Comparison of ENCODE assay signal across 8 cellular contexts in genomic region chr17:62064029-62064790, GRCh38. TPM values are rescaled to one million over a fixed set of nuclear protein-coding genes. Genes with fewer than 3 reads are reported as not detected.
DNase-seq lines count a peak whose midpoint lies in the region; ATAC-seq and TF ChIP-seq lines count a peak whose summit lies in the region.

No MANE protein-coding gene starts in this region.

- H3K27me3 ChIP-seq in body of pancreas (no peaks in the 10 kb centered on the region), liver (ENCODE audit: control insufficient read depth in 4 of 4, insufficient read depth in 4 of 4, low read length in 3 of 4) (no peaks in the 10 kb centered on the region), tibial artery (no peaks in the 10 kb centered on the region)

- TF ChIP-seq RAD21 in liver (IDR thresholded peaks at IDR 0.05) = no peak

- peak overlapping the region; percentile 69 to 92 for H3K9ac ChIP-seq in liver (ENCODE audit: low read depth in 1 of 2, low read length in 2 of 2)

- no peak for ATAC-seq in body of pancreas
- ATAC-seq in HG02571 (IDR thresholded peaks at IDR 0.05; ENCODE audit: unreplicated experiment) = no peak
- ATAC-seq in GM21390 (IDR thresholded peaks at IDR 0.05; ENCODE audit: unreplicated experiment) = no peak

- intact Hi-C loops in body of pancreas (cut with DNase I) = no loop called here
- intact Hi-C loops in tibial artery (cut with DNase I; ENCODE audit: low total_unique reads) = no loop called here

- H3K27ac ChIP-seq in body of pancreas = peak overlapping the region; percentile 91 to 98 (median 94)
- H3K27ac ChIP-seq in liver (ENCODE audit: low read depth in 1 of 2, low read length in 2 of 2) = peak overlapping the region; percentile 86 to 100
- H3K27ac ChIP-seq in tibial artery = peak overlapping the region; percentile 93 to 98

- H3K9me3 ChIP-seq in body of pancreas (no peaks in the 10 kb centered on the region), liver (ENCODE audit: control insufficient read depth in 4 of 4, low read length in 3 of 4) (no peaks in the 10 kb centered on the region), tibial artery (no peaks in the 10 kb centered on the region)

- WGBS in body of pancreas, 2 donors = 1% methylated on average over 5 of the region's 5 CpGs
- WGBS in liver = under 1% methylated on average over 5 of the region's 5 CpGs

- H3K36me3 ChIP-seq in body of pancreas (replicated peaks in 1 of 2; ENCODE audit: insufficient read depth in 1 of 2, low read depth in 2 of 2) (no peaks in the 10 kb centered on the region), liver (ENCODE audit: control insufficient read depth in 4 of 4, insufficient read depth in 3 of 4, low read depth in 1 of 4, low read length in 3 of 4) (no peaks in the 10 kb centered on the region), tibial artery (peaks cover 0 to 9% (median 4%) of the 10 kb centered on the region in 3 donors)

- peak overlapping the region; percentile 100 for H3K4me3 ChIP-seq in GM08714 (ENCODE audit: low read length)
- H3K4me3 ChIP-seq in body of pancreas = peak overlapping the region; percentile 68 to 70
- H3K4me3 ChIP-seq in liver (ENCODE audit: low read depth in 1 of 3, low read length in 3 of 3) = peak overlapping the region; percentile 82 to 98 (median 86)
- peak overlapping the region; percentile 68 to 99 for H3K4me3 ChIP-seq in tibial artery

- DNase-seq in M059J (ENCODE audit: low read depth) = peak; percentile 53
- DNase-seq in body of pancreas = peak in 2 of 4 donors; percentile 25 to 37
- no peak for DNase-seq in tibial artery
- no peak for DNase-seq in NCI-H2029 (lab: John Stamatoyannopoulos, UW)

- no peak for TF ChIP-seq POLR2A in body of pancreas (IDR thresholded peaks at IDR 0.05)

- TF ChIP-seq CTCF in body of pancreas (IDR thresholded peaks at IDR 0.05) = no peak
- no peak for TF ChIP-seq CTCF in liver (IDR thresholded peaks at IDR 0.05; ENCODE audit: low read depth, low read length, missing input control)
- TF ChIP-seq CTCF in tibial artery (IDR thresholded peaks at IDR 0.05) = no peak

- peaks cover 61% of the 10 kb centered on the region for H3K4me1 ChIP-seq in body of pancreas
- peaks cover 17 to 67% (median 56%) of the 10 kb centered on the region in 4 donors for H3K4me1 ChIP-seq in liver (ENCODE audit: control insufficient read depth in 4 of 4, insufficient read depth in 4 of 4, low read length in 3 of 4)
- peaks cover 0 to 45% (median 37%) of the 10 kb centered on the region in 4 donors for H3K4me1 ChIP-seq in tibial artery

TF ChIP-seq in liver, 16 proteins besides CTCF, POLR2A, EP300 and RAD21:
- no peak for TF ChIP-seq GABPA (IDR thresholded peaks at IDR 0.05 in 1 of 2, conservative IDR thresholded peaks at IDR 0.05 in 1 of 2)
- no peak for TF ChIP-seq YY1 (IDR thresholded peaks at IDR 0.05)
- no peak for TF ChIP-seq SP1 (IDR thresholded peaks at IDR 0.05)
- no peak for TF ChIP-seq REST (IDR thresholded peaks at IDR 0.05)
- no peak for TF ChIP-seq FOXA1 (IDR thresholded peaks at IDR 0.05)
- no peak for TF ChIP-seq EGR1 (IDR thresholded peaks at IDR 0.05; ENCODE audit: low read depth in 2 of 2)
- TF ChIP-seq MAX (IDR thresholded peaks at IDR 0.05) = no peak
- TF ChIP-seq ZBTB33 (IDR thresholded peaks at IDR 0.05) = no peak
- no peak for TF ChIP-seq ATF3 (IDR thresholded peaks at IDR 0.05)
- no peak for TF ChIP-seq NR2F2 (IDR thresholded peaks at IDR 0.05)
- no peak for TF ChIP-seq HNF4G (IDR thresholded peaks at IDR 0.05)
- no peak for TF ChIP-seq RXRA (IDR thresholded peaks at IDR 0.05)
- no peak for TF ChIP-seq FOXA2 (IDR thresholded peaks at IDR 0.05)
- no peak for TF ChIP-seq TAF1 (conservative IDR thresholded peaks at IDR 0.05)
- no peak for TF ChIP-seq HNF4A (conservative IDR thresholded peaks at IDR 0.05)
TF ChIP-seq in liver: peak in this region for 0.

RNA-seq across cellular contexts. Expression of gene MED13, which starts 0.9 kb away (rescaled TPM):
- total RNA-seq in M059J (2014; rRNA removed; shearing (Covaris generic)) = 20.1 and 31.7 TPM in 2 replicates
- total RNA-seq in body of pancreas = 10 to 100 TPM; 37.4 to 41.5 TPM
- 10 to 100 TPM; 44.2 to 64.0 TPM for total RNA-seq in liver
- polyA plus RNA-seq in liver = 1 to 10 TPM; 6.6 to 7.7 TPM
